In the genomic region with DNA sequence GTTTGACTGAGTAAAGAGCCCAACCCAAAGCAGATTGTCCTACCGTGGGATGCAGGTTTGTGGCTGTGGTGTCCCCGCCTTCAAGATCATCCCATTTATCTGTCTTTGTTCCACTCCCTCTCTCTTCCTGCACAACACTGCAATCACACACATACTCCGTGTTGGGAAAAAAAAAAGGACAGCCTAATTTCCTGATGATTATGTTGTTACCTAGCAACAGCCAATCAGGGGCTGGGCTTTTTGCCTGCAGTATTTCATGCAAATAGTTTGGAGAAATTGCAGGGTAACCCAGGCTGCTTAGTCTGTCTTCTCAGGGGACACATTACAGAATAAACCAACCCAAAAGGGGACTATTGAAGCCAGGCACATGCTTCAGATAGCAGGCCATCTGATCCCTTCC, we compare ENCODE assay signal across 18 cellular contexts. TPM values are rescaled to one million over a fixed set of nuclear protein-coding genes. Genes with fewer than 3 reads are reported as not detected.
DNase-seq lines count a peak whose midpoint lies in the region; ATAC-seq, FAIRE-seq and TF ChIP-seq lines count a peak whose summit lies in the region.
"Had no signal": no experiment of that assay in that cellular context is flagged by ENCODE, and none has a peak within 500 bp of the region (broad histone marks: within the 10 kb centered on the region; RNA-seq: fewer than 3 reads in every experiment).

No MANE protein-coding gene starts in this region.

- no peak overlapping the region for H3K27ac Mint-ChIP-seq in GM23338
- H3K27ac Mint-ChIP-seq: CD4-positive, alpha-beta memory T cell; T-helper 2 cell treated with Interferon-gamma antibody and Interleukin-4, amounts not matched to agents 5 μg/mL and 100 μg/mL, for 36 hours had no signal

- TF ChIP-seq RAD21 in neural cell (conservative IDR thresholded peaks at IDR 0.05), result peak; percentile 31

- H3K36me3 ChIP-seq in GM23338 (ENCODE audit: insufficient read depth) (no peaks in the 10 kb centered on the region), esophagus muscularis mucosa (no peaks in the 10 kb centered on the region), neural cell (ENCODE audit: insufficient read depth, low read length) (peaks cover 4% of the 10 kb centered on the region)
- H3K36me3 ChIP-seq: adrenal gland, upper lobe of right lung had no signal

- no peak for TF ChIP-seq CTCF in GM23338 (conservative IDR thresholded peaks at IDR 0.05; ENCODE audit: low read depth in 2 of 2)
- no peak for TF ChIP-seq CTCF in esophagus muscularis mucosa (IDR thresholded peaks at IDR 0.05)
- no peak for TF ChIP-seq CTCF in neural cell (IDR thresholded peaks at IDR 0.05; ENCODE audit: poor library complexity, severe bottlenecking)

- FAIRE-seq in HTR-8/SVneo (lab: Jason Lieb, UNC), result no peak
- FAIRE-seq: GM18507 had no signal

- H3K4me2 ChIP-seq in GM23338 (no peak overlapping the region), neural cell (ENCODE audit: low read length) (peak overlapping the region; percentile 89)

- no peak overlapping the region for H3K4me3 Mint-ChIP-seq in GM23338
- H3K4me3 Mint-ChIP-seq: activated T-cell treated with anti-CD3 and anti-CD28 coated beads, Interleukin-2, amount 50 U/mL, for 4 hours; CD4-positive, alpha-beta memory T cell; T-helper 2 cell treated with Interferon-gamma antibody and Interleukin-4, amounts not matched to agents 5 μg/mL and 100 μg/mL, for 36 hours had no signal

- DNase-seq in GM23338 (ENCODE audit: low spot score) (peak; percentile 52), NCI-H2081 treated with DMSO at 0.1 percent for 48 hours (lab: John Stamatoyannopoulos, UW) (peak; percentile 35), esophagus muscularis mucosa (ENCODE audit: extremely low spot score) (peak; percentile 45), pons (ENCODE audit: low spot score) (no peak), HTR-8/SVneo (ENCODE audit: insufficient read length, low spot score) (no peak)
- DNase-seq in NK-92 treated with Interleukin-12 subunit alpha and Interleukin-12 subunit beta, amount 100 ng/mL, for 24 hours (lab: John Stamatoyannopoulos, UW), result no peak
- DNase-seq: activated CD4-positive, alpha-beta T cell treated with anti-CD3 and anti-CD28 coated beads for 4 hours; activated T-cell treated with anti-CD3 and anti-CD28 coated beads, Interleukin-2, amount 50 U/mL, for 4 hours; CD4-positive, alpha-beta memory T cell; erythroblast; SHP77; stimulated activated CD4-positive, alpha-beta T cell treated with anti-CD3 and anti-CD28 coated beads, Interleukin-4, amount 100 ng/mL, for 4 hours; upper lobe of right lung had no signal

- H3K36me3 Mint-ChIP-seq in GM23338 (ENCODE audit: low read depth), result no peaks in the 10 kb centered on the region
- H3K36me3 Mint-ChIP-seq: CD4-positive, alpha-beta memory T cell had no signal

- WGBS in esophagus muscularis mucosa, result 41% methylated on average over 3 of the region's 3 CpGs

- H3K4me3 ChIP-seq in GM23338, result no peak overlapping the region
- no peak overlapping the region for H3K4me3 ChIP-seq in esophagus muscularis mucosa
- H3K4me3 ChIP-seq in neural cell (ENCODE audit: low read length), result peak overlapping the region; percentile 71
- H3K4me3 ChIP-seq: adrenal gland, upper lobe of right lung had no signal

- no peaks in the 10 kb centered on the region for H3K79me2 ChIP-seq in GM23338 (replicated peaks; ENCODE audit: insufficient read depth)
- peaks cover 45% of the 10 kb centered on the region for H3K79me2 ChIP-seq in neural cell (replicated peaks; ENCODE audit: insufficient read depth, low read length)

- H3K4me1 Mint-ChIP-seq in GM23338, result peaks cover 24% of the 10 kb centered on the region; the same call in 2 of the 3 replicates

- ATAC-seq in GM23338, result peak; percentile 22; the same call in 2 of the 3 replicates
- ATAC-seq in GM21529 (IDR thresholded peaks at IDR 0.05; ENCODE audit: unreplicated experiment), result no peak
- ATAC-seq: activated T-cell treated with anti-CD3 and anti-CD28 coated beads, Interleukin-2, amount 50 U/mL, for 4 hours; upper lobe of right lung had no signal

- H3K9ac ChIP-seq in neural cell (ENCODE audit: low read length), result peak overlapping the region; percentile 92

- H3K4me1 ChIP-seq in GM23338 (ENCODE audit: insufficient read depth) (peaks cover 3% of the 10 kb centered on the region; the same call in 1 of the 2 replicates), esophagus muscularis mucosa (peaks cover 28 to 68% (median 58%) of the 10 kb centered on the region in 4 donors)

- H3K27ac ChIP-seq in GM23338 (ENCODE audit: low read depth) (no peak overlapping the region), esophagus muscularis mucosa (replicated peaks in 1 of 4) (peak overlapping the region in 1 of 4 donors; percentile 44), neural cell (ENCODE audit: low read length) (peak overlapping the region; percentile 99)
- H3K27ac ChIP-seq: adrenal gland, upper lobe of right lung had no signal

- H2AFZ ChIP-seq in GM23338 (no peak overlapping the region), neural cell (ENCODE audit: low read depth, low read length) (peak overlapping the region; percentile 15)

- no peak for TF ChIP-seq EP300 in esophagus muscularis mucosa (IDR thresholded peaks at IDR 0.05)
- peak; percentile 75 for TF ChIP-seq EP300 in neural cell (conservative IDR thresholded peaks at IDR 0.05; ENCODE audit: poor library complexity, severe bottlenecking)

- H3F3A ChIP-seq in GM23338 (replicated peaks; ENCODE audit: low read depth) (no peaks in the 10 kb centered on the region), neural cell (ENCODE audit: insufficient read depth, low read length, poor library complexity, severe bottlenecking) (peaks cover 22% of the 10 kb centered on the region)

- H3K9me2 ChIP-seq in GM23338 (ENCODE audit: insufficient read depth) (no peaks in the 10 kb centered on the region; the same call in 1 of the 2 replicates), neural cell (ENCODE audit: insufficient read depth, low read length) (no peaks in the 10 kb centered on the region)

- H3K27me3 ChIP-seq in GM23338 (ENCODE audit: insufficient read depth) (no peaks in the 10 kb centered on the region), esophagus muscularis mucosa (no peaks in the 10 kb centered on the region), neural cell (ENCODE audit: insufficient read depth, low read depth, low read length) (no peaks in the 10 kb centered on the region)
- H3K27me3 ChIP-seq: adrenal gland, upper lobe of right lung had no signal

- no peaks in the 10 kb centered on the region for H3K9me3 ChIP-seq in esophagus muscularis mucosa
- no peaks in the 10 kb centered on the region for H3K9me3 ChIP-seq in neural cell (ENCODE audit: low read length)
- H3K9me3 ChIP-seq: adrenal gland, upper lobe of right lung had no signal

- H3K27me3 Mint-ChIP-seq in GM23338 (ENCODE audit: insufficient read depth, low read depth, poor library complexity), result peaks cover 1% of the 10 kb centered on the region

- TF ChIP-seq POLR2A in esophagus muscularis mucosa (IDR thresholded peaks at IDR 0.05; ENCODE audit: low read depth), result no peak

- intact Hi-C loops in esophagus muscularis mucosa (cut with DNase I), result loop anchor here (5.0 kb wide), 1 partner anchor 35 kb away; no protein-coding TSS in a partner anchor

- H4K20me1 ChIP-seq in GM23338 (replicated peaks; ENCODE audit: insufficient read depth) (no peaks in the 10 kb centered on the region; the same call in 1 of the 2 replicates), neural cell (ENCODE audit: insufficient read depth) (no peaks in the 10 kb centered on the region)

- H3K9me3 Mint-ChIP-seq in GM23338, result no peaks in the 10 kb centered on the region; the same call in 1 of the 3 replicates
- H3K9me3 Mint-ChIP-seq: activated T-cell treated with anti-CD3 and anti-CD28 coated beads, Interleukin-2, amount 50 U/mL, for 4 hours; CD4-positive, alpha-beta memory T cell; T-helper 2 cell treated with Interferon-gamma antibody and Interleukin-4, amounts not matched to agents 5 μg/mL and 100 μg/mL, for 36 hours had no signal

TF ChIP-seq in GM23338, 12 proteins besides CTCF, POLR2A, EP300 and RAD21:
- TF ChIP-seq ZNF114 (CRISPR knock-in tag; IDR thresholded peaks at IDR 0.05), result no peak
- TF ChIP-seq JUNB (IDR thresholded peaks at IDR 0.05; ENCODE audit: unreplicated experiment), result no peak
- TF ChIP-seq STAT1 (IDR thresholded peaks at IDR 0.05; ENCODE audit: unreplicated experiment), result no peak
- TF ChIP-seq CREB1 (CRISPR knock-in tag; IDR thresholded peaks at IDR 0.05; ENCODE audit: low read depth), result no peak

TF ChIP-seq in neural cell, 6 proteins besides CTCF, POLR2A, EP300 and RAD21 (continues in another document):
- TF ChIP-seq REST (IDR thresholded peaks at IDR 0.05; ENCODE audit: borderline replicate concordance), result peak; percentile 98
- TF ChIP-seq TAF1 (IDR thresholded peaks at IDR 0.05; ENCODE audit: low read depth), result peak; percentile 94
- TF ChIP-seq POLR2AphosphoS5 (IDR thresholded peaks at IDR 0.05), result peak; percentile 97
- TF ChIP-seq SMC3 (conservative IDR thresholded peaks at IDR 0.05; ENCODE audit: poor library complexity), result no peak
- TF ChIP-seq EZH2 (IDR thresholded peaks at IDR 0.05; ENCODE audit: borderline replicate concordance, insufficient read depth, low read length, poor library complexity, severe bottlenecking), result no peak

RNA-seq across cellular contexts. Expression of gene PHC2, which starts 38.3 kb away (rescaled TPM):
- total RNA-seq in GM23338 (2014; rRNA removed; shearing (Covaris generic)), result 7.3 and 11.8 TPM in 2 replicates
- polyA plus RNA-seq in GM23338 (2016; fragmentation: Nextera tagmentation; extraction: Ambion mirVana) (1.7 and 2.0 TPM in 2 replicates), neural cell (171 and 179 TPM in 2 replicates)
- 100 to 1,000 TPM; 104 to 274 (median 201) TPM for total RNA-seq in esophagus muscularis mucosa
- 154 and 155 TPM in 2 replicates for polyA minus RNA-seq in neural cell

Comparison
In these comparisons a context has a peak if more than half of its experiments do, and no peak if none do; other contexts are left out.
1. DNase-seq: peak in GM23338 (single experiment), NCI-H2081 treated with DMSO at 0.1 percent for 48 hours (single experiment) and esophagus muscularis mucosa (single experiment); none in NK-92 treated with Interleukin-12 subunit alpha and Interleukin-12 subunit beta, amount 100 ng/mL, for 24 hours (single experiment), pons (single experiment) and HTR-8/SVneo (single experiment).